In genomic region chr3:185822957-185823279, GRCh38 we compare ENCODE assay signal across 8 cellular contexts. TPM values are rescaled to one million over a fixed set of nuclear protein-coding genes. Genes with fewer than 3 reads are reported as not detected.
DNase-seq lines count a peak whose midpoint lies in the region; TF ChIP-seq lines count a peak whose summit lies in the region.

No MANE protein-coding gene starts in this region.

- peak overlapping the region; percentile 79 for H3K4me2 ChIP-seq in skeletal muscle satellite cell (ENCODE audit: low read length)

- H3K4me3 ChIP-seq in HEK293 (ENCODE audit: low read depth, low read length) (peak overlapping the region; percentile 94), foreskin fibroblast (ENCODE audit: low read depth in 1 of 2, low read length in 2 of 2) (peak overlapping the region; percentile 83 to 88), skeletal muscle satellite cell (ENCODE audit: low read length) (peak overlapping the region; percentile 92)

- H3K4me1 ChIP-seq in HEK293 (ENCODE audit: control insufficient read depth, insufficient read depth, low read length) = 0 out of 2 replicates have a peak, but pooled peaks cover 6% of the 10 kb centered on the region
- H3K4me1 ChIP-seq in skeletal muscle satellite cell (ENCODE audit: control insufficient read depth, insufficient read depth, low read length) = peaks cover 49% of the 10 kb centered on the region

- CTCF ChIA-PET in HEK293 (lab: Yijun Ruan, JAX) = interaction anchor here (0.6 to 1.7 kb wide), 7 partner anchors 54 to 1005 kb away, joined by 4 to 9 read pairs (median 4); no protein-coding TSS in a partner anchor

- peak overlapping the region; percentile 94 for H3K27ac ChIP-seq in HEK293 (ENCODE audit: extremely low read depth, low read depth, low read length)

- peak overlapping the region; percentile 97 for H3K9ac ChIP-seq in skeletal muscle satellite cell (ENCODE audit: low read depth, low read length)

- no peaks in the 10 kb centered on the region for H3K27me3 ChIP-seq in skeletal muscle satellite cell (ENCODE audit: control insufficient read depth, insufficient read depth, low read length)

- H3K36me3 ChIP-seq in HEK293 (ENCODE audit: control insufficient read depth in 2 of 2, insufficient read depth in 1 of 2, low read length in 2 of 2) (peaks cover 0 to 7% of the 10 kb centered on the region in 2 experiments; a peak in 1 of 3 replicates), skeletal muscle satellite cell (ENCODE audit: insufficient read depth, low read length) (peaks cover 3% of the 10 kb centered on the region)

- POLR2A ChIA-PET in HEK293 (lab: Yijun Ruan, JAX) = interaction anchor here (0.6 to 3.0 kb wide), 4 partner anchors 50 to 114 kb away, joined by 3 to 26 read pairs (median 4); partner anchors contain the start of gene TRA2B

- TF ChIP-seq CTCF in HEK293 (tag by site-specific recombination; IDR thresholded peaks at IDR 0.05) (no peak), foreskin fibroblast (IDR thresholded peaks at IDR 0.05; ENCODE audit: low read depth, low read length) (no peak)

- H3K9me3 ChIP-seq in HEK293 (ENCODE audit: control insufficient read depth, insufficient read depth, low read depth, low read length) (no peaks in the 10 kb centered on the region), skeletal muscle satellite cell (replicated peaks; ENCODE audit: low read length) (no peaks in the 10 kb centered on the region)

- DNase-seq in SW 1271 (lab: John Stamatoyannopoulos, UW) (peak; percentile 7 to 48), foreskin fibroblast (no peak), NCI-H2107 (lab: John Stamatoyannopoulos, UW) (no peak), occipital lobe (lab: John Stamatoyannopoulos, UW) (no peak), dermis blood vessel endothelial cell (no peak)
- DNase-seq in effector CD4-positive, alpha-beta T cell = no peak

TF ChIP-seq in HEK293, 187 proteins besides CTCF, POLR2A, EP300 and RAD21:
- no peak for TF ChIP-seq ZNF626 (tag by site-specific recombination; IDR thresholded peaks at IDR 0.05)
- TF ChIP-seq, protein P1, sequence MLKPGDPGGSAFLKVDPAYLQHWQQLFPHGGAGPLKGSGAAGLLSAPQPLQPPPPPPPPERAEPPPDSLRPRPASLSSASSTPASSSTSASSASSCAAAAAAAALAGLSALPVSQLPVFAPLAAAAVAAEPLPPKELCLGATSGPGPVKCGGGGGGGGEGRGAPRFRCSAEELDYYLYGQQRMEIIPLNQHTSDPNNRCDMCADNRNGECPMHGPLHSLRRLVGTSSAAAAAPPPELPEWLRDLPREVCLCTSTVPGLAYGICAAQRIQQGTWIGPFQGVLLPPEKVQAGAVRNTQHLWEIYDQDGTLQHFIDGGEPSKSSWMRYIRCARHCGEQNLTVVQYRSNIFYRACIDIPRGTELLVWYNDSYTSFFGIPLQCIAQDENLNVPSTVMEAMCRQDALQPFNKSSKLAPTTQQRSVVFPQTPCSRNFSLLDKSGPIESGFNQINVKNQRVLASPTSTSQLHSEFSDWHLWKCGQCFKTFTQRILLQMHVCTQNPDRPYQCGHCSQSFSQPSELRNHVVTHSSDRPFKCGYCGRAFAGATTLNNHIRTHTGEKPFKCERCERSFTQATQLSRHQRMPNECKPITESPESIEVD (tag by site-specific recombination; IDR thresholded peaks at IDR 0.05) = peak; percentile 93
- no peak for TF ChIP-seq ZNF112 (tag by site-specific recombination; IDR thresholded peaks at IDR 0.05)
- TF ChIP-seq ZNF610 (tag by site-specific recombination; IDR thresholded peaks at IDR 0.05; ENCODE audit: borderline replicate concordance) = no peak
- peak; percentile 50 for TF ChIP-seq PRDM1 (tag by site-specific recombination; IDR thresholded peaks at IDR 0.05)
- 0 out of 2 replicates have a peak, but pooled peaks have one; percentile 19 for TF ChIP-seq ZNF362 (tag by site-specific recombination; IDR thresholded peaks at IDR 0.05)

RNA-seq across cellular contexts. Expression of gene IGF2BP2, which starts 1.9 kb away (rescaled TPM):
- total RNA-seq in skeletal muscle satellite cell (2012; rRNA removed) = 85.2 and 95.6 TPM in 2 replicates
- total RNA-seq in occipital lobe (27.0 TPM), dermis blood vessel endothelial cell (30.0 and 61.2 TPM in 2 replicates)

Comparison
In these comparisons a context has a peak if more than half of its experiments do, and no peak if none do; other contexts are left out.
1. DNase-seq: peak in SW 1271 (2 of 2); none in foreskin fibroblast (0 of 2), NCI-H2107 (single experiment), effector CD4-positive, alpha-beta T cell (single experiment), occipital lobe (single experiment) and dermis blood vessel endothelial cell (single experiment).
2. Peak in every context shown above with its lines, with median percentiles within 50 percentile points of each other: H3K4me3 ChIP-seq.